In the genomic region with DNA sequence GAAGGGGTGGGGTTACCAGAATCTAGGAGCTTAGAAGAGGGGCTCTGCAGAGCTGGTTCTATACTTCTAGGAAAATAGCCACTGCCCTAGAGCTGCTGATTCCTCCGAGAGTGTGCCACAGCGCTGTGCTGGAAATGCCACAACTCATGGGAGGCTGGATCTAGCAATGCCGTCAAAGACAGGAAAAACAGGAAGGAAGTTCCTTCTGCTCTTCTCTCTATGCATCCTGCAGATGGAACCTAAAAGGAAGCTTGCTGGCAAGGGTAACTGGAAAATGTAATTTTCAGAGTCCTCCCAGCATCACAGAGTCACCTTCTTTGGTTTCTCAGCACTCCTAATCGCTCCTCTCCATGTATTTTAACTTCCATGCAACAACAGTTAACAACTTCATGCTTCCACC, we compare ENCODE assay signal across 2 cellular contexts.
TF ChIP-seq lines count a peak whose summit lies in the region.

No MANE protein-coding gene starts in this region.

TF ChIP-seq in GM23338, 12 proteins besides CTCF, POLR2A, EP300 and RAD21 (continued from another document):
- TF ChIP-seq, protein P1, sequence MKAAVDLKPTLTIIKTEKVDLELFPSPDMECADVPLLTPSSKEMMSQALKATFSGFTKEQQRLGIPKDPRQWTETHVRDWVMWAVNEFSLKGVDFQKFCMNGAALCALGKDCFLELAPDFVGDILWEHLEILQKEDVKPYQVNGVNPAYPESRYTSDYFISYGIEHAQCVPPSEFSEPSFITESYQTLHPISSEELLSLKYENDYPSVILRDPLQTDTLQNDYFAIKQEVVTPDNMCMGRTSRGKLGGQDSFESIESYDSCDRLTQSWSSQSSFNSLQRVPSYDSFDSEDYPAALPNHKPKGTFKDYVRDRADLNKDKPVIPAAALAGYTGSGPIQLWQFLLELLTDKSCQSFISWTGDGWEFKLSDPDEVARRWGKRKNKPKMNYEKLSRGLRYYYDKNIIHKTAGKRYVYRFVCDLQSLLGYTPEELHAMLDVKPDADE (IDR thresholded peaks at IDR 0.05): no peak
TF ChIP-seq in GM23338: peak in this region for 0.

TF ChIP-seq in WTC11, 78 proteins besides CTCF, POLR2A, EP300 and RAD21 (continued from another document):
- TF ChIP-seq, protein P2, sequence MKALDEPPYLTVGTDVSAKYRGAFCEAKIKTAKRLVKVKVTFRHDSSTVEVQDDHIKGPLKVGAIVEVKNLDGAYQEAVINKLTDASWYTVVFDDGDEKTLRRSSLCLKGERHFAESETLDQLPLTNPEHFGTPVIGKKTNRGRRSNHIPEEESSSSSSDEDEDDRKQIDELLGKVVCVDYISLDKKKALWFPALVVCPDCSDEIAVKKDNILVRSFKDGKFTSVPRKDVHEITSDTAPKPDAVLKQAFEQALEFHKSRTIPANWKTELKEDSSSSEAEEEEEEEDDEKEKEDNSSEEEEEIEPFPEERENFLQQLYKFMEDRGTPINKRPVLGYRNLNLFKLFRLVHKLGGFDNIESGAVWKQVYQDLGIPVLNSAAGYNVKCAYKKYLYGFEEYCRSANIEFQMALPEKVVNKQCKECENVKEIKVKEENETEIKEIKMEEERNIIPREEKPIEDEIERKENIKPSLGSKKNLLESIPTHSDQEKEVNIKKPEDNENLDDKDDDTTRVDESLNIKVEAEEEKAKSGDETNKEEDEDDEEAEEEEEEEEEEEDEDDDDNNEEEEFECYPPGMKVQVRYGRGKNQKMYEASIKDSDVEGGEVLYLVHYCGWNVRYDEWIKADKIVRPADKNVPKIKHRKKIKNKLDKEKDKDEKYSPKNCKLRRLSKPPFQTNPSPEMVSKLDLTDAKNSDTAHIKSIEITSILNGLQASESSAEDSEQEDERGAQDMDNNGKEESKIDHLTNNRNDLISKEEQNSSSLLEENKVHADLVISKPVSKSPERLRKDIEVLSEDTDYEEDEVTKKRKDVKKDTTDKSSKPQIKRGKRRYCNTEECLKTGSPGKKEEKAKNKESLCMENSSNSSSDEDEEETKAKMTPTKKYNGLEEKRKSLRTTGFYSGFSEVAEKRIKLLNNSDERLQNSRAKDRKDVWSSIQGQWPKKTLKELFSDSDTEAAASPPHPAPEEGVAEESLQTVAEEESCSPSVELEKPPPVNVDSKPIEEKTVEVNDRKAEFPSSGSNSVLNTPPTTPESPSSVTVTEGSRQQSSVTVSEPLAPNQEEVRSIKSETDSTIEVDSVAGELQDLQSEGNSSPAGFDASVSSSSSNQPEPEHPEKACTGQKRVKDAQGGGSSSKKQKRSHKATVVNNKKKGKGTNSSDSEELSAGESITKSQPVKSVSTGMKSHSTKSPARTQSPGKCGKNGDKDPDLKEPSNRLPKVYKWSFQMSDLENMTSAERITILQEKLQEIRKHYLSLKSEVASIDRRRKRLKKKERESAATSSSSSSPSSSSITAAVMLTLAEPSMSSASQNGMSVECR (CRISPR knock-in tag; IDR thresholded peaks at IDR 0.05; ENCODE audit: borderline replicate concordance): no peak
- TF ChIP-seq, protein P3, sequence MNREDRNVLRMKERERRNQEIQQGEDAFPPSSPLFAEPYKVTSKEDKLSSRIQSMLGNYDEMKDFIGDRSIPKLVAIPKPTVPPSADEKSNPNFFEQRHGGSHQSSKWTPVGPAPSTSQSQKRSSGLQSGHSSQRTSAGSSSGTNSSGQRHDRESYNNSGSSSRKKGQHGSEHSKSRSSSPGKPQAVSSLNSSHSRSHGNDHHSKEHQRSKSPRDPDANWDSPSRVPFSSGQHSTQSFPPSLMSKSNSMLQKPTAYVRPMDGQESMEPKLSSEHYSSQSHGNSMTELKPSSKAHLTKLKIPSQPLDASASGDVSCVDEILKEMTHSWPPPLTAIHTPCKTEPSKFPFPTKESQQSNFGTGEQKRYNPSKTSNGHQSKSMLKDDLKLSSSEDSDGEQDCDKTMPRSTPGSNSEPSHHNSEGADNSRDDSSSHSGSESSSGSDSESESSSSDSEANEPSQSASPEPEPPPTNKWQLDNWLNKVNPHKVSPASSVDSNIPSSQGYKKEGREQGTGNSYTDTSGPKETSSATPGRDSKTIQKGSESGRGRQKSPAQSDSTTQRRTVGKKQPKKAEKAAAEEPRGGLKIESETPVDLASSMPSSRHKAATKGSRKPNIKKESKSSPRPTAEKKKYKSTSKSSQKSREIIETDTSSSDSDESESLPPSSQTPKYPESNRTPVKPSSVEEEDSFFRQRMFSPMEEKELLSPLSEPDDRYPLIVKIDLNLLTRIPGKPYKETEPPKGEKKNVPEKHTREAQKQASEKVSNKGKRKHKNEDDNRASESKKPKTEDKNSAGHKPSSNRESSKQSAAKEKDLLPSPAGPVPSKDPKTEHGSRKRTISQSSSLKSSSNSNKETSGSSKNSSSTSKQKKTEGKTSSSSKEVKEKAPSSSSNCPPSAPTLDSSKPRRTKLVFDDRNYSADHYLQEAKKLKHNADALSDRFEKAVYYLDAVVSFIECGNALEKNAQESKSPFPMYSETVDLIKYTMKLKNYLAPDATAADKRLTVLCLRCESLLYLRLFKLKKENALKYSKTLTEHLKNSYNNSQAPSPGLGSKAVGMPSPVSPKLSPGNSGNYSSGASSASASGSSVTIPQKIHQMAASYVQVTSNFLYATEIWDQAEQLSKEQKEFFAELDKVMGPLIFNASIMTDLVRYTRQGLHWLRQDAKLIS (CRISPR knock-in tag; IDR thresholded peaks at IDR 0.05; ENCODE audit: borderline replicate concordance): no peak
- TF ChIP-seq, protein P4, sequence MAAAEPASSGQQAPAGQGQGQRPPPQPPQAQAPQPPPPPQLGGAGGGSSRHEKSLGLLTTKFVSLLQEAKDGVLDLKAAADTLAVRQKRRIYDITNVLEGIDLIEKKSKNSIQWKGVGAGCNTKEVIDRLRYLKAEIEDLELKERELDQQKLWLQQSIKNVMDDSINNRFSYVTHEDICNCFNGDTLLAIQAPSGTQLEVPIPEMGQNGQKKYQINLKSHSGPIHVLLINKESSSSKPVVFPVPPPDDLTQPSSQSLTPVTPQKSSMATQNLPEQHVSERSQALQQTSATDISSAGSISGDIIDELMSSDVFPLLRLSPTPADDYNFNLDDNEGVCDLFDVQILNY (CRISPR knock-in tag; IDR thresholded peaks at IDR 0.05): no peak
- TF ChIP-seq SMAD3 (CRISPR knock-in tag; IDR thresholded peaks at IDR 0.05; ENCODE audit: borderline replicate concordance) (no peak), ZNF219 (CRISPR knock-in tag; IDR thresholded peaks at IDR 0.05; ENCODE audit: borderline replicate concordance) (no peak), JAZF1 (CRISPR knock-in tag; IDR thresholded peaks at IDR 0.05) (no peak)
- TF ChIP-seq, protein P5, sequence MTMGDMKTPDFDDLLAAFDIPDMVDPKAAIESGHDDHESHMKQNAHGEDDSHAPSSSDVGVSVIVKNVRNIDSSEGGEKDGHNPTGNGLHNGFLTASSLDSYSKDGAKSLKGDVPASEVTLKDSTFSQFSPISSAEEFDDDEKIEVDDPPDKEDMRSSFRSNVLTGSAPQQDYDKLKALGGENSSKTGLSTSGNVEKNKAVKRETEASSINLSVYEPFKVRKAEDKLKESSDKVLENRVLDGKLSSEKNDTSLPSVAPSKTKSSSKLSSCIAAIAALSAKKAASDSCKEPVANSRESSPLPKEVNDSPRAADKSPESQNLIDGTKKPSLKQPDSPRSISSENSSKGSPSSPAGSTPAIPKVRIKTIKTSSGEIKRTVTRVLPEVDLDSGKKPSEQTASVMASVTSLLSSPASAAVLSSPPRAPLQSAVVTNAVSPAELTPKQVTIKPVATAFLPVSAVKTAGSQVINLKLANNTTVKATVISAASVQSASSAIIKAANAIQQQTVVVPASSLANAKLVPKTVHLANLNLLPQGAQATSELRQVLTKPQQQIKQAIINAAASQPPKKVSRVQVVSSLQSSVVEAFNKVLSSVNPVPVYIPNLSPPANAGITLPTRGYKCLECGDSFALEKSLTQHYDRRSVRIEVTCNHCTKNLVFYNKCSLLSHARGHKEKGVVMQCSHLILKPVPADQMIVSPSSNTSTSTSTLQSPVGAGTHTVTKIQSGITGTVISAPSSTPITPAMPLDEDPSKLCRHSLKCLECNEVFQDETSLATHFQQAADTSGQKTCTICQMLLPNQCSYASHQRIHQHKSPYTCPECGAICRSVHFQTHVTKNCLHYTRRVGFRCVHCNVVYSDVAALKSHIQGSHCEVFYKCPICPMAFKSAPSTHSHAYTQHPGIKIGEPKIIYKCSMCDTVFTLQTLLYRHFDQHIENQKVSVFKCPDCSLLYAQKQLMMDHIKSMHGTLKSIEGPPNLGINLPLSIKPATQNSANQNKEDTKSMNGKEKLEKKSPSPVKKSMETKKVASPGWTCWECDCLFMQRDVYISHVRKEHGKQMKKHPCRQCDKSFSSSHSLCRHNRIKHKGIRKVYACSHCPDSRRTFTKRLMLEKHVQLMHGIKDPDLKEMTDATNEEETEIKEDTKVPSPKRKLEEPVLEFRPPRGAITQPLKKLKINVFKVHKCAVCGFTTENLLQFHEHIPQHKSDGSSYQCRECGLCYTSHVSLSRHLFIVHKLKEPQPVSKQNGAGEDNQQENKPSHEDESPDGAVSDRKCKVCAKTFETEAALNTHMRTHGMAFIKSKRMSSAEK (CRISPR knock-in tag; IDR thresholded peaks at IDR 0.05; ENCODE audit: borderline replicate concordance): no peak
- TF ChIP-seq, protein P6, sequence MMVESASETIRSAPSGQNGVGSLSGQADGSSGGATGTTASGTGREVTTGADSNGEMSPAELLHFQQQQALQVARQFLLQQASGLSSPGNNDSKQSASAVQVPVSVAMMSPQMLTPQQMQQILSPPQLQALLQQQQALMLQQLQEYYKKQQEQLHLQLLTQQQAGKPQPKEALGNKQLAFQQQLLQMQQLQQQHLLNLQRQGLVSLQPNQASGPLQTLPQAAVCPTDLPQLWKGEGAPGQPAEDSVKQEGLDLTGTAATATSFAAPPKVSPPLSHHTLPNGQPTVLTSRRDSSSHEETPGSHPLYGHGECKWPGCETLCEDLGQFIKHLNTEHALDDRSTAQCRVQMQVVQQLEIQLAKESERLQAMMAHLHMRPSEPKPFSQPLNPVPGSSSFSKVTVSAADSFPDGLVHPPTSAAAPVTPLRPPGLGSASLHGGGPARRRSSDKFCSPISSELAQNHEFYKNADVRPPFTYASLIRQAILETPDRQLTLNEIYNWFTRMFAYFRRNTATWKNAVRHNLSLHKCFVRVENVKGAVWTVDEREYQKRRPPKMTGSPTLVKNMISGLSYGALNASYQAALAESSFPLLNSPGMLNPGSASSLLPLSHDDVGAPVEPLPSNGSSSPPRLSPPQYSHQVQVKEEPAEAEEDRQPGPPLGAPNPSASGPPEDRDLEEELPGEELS (CRISPR knock-in tag; IDR thresholded peaks at IDR 0.05): no peak
- TF ChIP-seq, protein P7, sequence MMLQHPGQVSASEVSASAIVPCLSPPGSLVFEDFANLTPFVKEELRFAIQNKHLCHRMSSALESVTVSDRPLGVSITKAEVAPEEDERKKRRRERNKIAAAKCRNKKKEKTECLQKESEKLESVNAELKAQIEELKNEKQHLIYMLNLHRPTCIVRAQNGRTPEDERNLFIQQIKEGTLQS (CRISPR knock-in tag; conservative IDR thresholded peaks at IDR 0.05): no peak
